ENCODE assay signal across 22 cellular contexts in the genomic region with DNA sequence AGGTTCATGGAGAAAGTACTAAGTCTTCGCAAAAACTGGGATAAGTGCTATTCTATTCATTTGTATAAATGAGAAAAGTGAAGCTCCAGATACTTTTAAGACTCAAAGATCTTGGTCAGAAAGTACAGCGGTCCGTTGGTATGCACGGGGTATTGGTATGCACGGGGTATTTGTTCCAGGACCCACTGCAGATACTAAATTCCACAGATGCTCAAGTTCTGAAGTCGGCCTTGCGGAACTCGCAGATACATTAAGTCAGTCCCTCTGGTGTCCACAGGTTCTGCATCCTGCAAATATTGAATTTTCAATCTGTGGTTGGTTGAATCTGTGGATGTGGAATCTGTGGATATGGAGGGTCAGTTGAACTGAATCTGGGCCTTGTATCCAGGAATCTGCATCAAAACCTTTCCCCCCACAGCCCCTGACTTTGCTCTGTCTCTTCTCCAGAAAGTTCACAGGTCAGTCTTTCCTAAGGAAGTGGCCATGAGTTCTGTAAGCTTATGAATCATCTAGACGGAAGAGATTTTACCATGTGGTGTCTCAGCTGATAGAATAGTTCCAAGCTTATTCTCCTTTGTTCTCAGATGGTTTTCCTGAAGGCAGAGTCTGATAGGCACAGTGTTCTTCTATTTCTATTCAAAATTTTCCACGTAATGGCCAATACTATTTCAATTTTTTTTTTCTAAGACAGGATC.
"Had no signal": no experiment of that assay in that cellular context is flagged by ENCODE, and none has a peak within 500 bp of the region (broad histone marks: within the 10 kb centered on the region; RNA-seq: fewer than 3 reads in every experiment).

No MANE protein-coding gene starts in this region.

- H3K27me3 ChIP-seq: gastrocnemius medialis, neutrophil, spleen, stomach, transverse colon had no signal

- DNase-seq: central memory CD4-positive, alpha-beta T cell; cortex of kidney; dorsolateral prefrontal cortex; effector CD8-positive, alpha-beta T cell; gastrocnemius medialis; glutamatergic neuron; kidney; left colon; left ventricle myocardium superior; spleen; stimulated activated CD4-positive, alpha-beta T cell treated with anti-CD3 and anti-CD28 coated beads, Interleukin-15, amount 100 ng/mL, for 24 hours; stimulated activated CD4-positive, alpha-beta T cell treated with anti-CD3 and anti-CD28 coated beads, Interleukin-1b, Interleukin-23, amount 100 ng/mL, for 48 hours; stimulated activated naive CD4-positive, alpha-beta T cell; stomach; substantia nigra; transverse colon had no signal

- ATAC-seq: esophagus mucosa; gastrocnemius medialis; left colon; left ventricle myocardium superior; natural killer cell treated with Interleukin-12 subunit alpha and Interleukin-12 subunit beta and Interleukin-15 and Interleukin-18, amount 100 ng/mL, for 72 hours; sciatic nerve had no signal

- H3K4me1 ChIP-seq: gastrocnemius medialis, spleen, stomach, transverse colon had no signal

- H3K4me3 ChIP-seq: dorsolateral prefrontal cortex, gastrocnemius medialis, lung, spleen, stomach, thoracic aorta, transverse colon had no signal

- H3K9me3 ChIP-seq: gastrocnemius medialis, neutrophil, thoracic aorta, transverse colon had no signal

- FAIRE-seq: kidney had no signal

- H3K36me3 ChIP-seq: gastrocnemius medialis, neutrophil, spleen, stomach, thoracic aorta, transverse colon had no signal

- H3K27ac ChIP-seq: dorsolateral prefrontal cortex, gastrocnemius medialis, neutrophil, spleen, stomach, thoracic aorta, transverse colon had no signal
